27 cellular contexts compared by ENCODE assay signal in genomic region chr3:127532561-127533203, GRCh38. TPM values are rescaled to one million over a fixed set of nuclear protein-coding genes. Genes with fewer than 3 reads are reported as not detected.
A peak's percentile ranks its signal among the peaks of the same experiment; 100 is the strongest.
DNase-seq lines count a peak whose midpoint lies in the region; ATAC-seq, FAIRE-seq and TF ChIP-seq lines count a peak whose summit lies in the region.
"Had no signal": no experiment of that assay in that cellular context is flagged by ENCODE, and none has a peak within 500 bp of the region (broad histone marks: within the 10 kb centered on the region; RNA-seq: fewer than 3 reads in every experiment).

No MANE protein-coding gene starts in this region.

- no peak overlapping the region for H3K9ac ChIP-seq in BLaER1 treated with 17β-estradiol and CSF1 and Interleukin-3, amounts not matched to agents 10 nM and 100 nM
- H3K9ac ChIP-seq in colonic mucosa (ENCODE audit: low read depth in 2 of 2, low read length in 2 of 2) (no peak overlapping the region), HepG2 (ENCODE audit: insufficient read depth, low read depth, low read length) (no peak overlapping the region)

- BruUV-seq in HepG2 (replicated peaks; lab: Mats Ljungman, UMichigan), result no TSS peak

- no peak for FAIRE-seq in HepG2 (lab: Jason Lieb, UNC)
- FAIRE-seq: GM12892, H54 had no signal

- peaks cover 29% of the 10 kb centered on the region for H3K27me3 Mint-ChIP-seq in osteocyte (ENCODE audit: unreplicated experiment)

- H3K9me3 Mint-ChIP-seq in osteocyte (ENCODE audit: unreplicated experiment), result no peaks in the 10 kb centered on the region
- H3K9me3 Mint-ChIP-seq: CD8-positive, alpha-beta memory T cell had no signal

- H2AFZ ChIP-seq in HepG2 (ENCODE audit: low read length), result no peak overlapping the region
- H2AFZ ChIP-seq: PC-9 had no signal

- TF ChIP-seq POLR2A in HepG2 (IDR thresholded peaks at IDR 0.05; ENCODE audit: insufficient read depth in 1 of 2, low read depth in 2 of 2, low read length in 2 of 2), result no peak

- no peak for TF ChIP-seq EP300 in HepG2 (IDR thresholded peaks at IDR 0.05; ENCODE audit: low read depth in 2 of 2, low read length in 2 of 2)
- TF ChIP-seq EP300 in HepG2 (CRISPR knock-in tag; IDR thresholded peaks at IDR 0.05; ENCODE audit: borderline replicate concordance), result no peak

- WGBS in HepG2 (ENCODE audit: low lambda C conversion rate), result 42% methylated on average over 6 of the region's 7 CpGs

- in situ Hi-C loops in HepG2 (cut with HindIII; ENCODE audit: extremely low pct_ligation_motif_present, low pct_unique_long_range_greater_than_20kb), result no loop called here

- no peaks in the 10 kb centered on the region for H3K4me1 Mint-ChIP-seq in osteocyte (ENCODE audit: unreplicated experiment)

- H3K4me2 ChIP-seq in BLaER1 treated with 17β-estradiol and CSF1 and Interleukin-3, amounts not matched to agents 10 nM and 100 nM, result peak overlapping the region in 7 of 11 experiments; percentile 14 to 44 (median 29); a peak in 12 of 22 replicates
- H3K4me2 ChIP-seq in HepG2 (ENCODE audit: low read depth, low read length), result no peak overlapping the region
- H3K4me2 ChIP-seq: PC-9 had no signal

- POLR2A ChIA-PET in HepG2 (lab: Yijun Ruan, JAX), result interaction anchor here (0.7 kb wide), 1 partner anchor 76 kb away, joined by 3 read pairs; no protein-coding TSS in a partner anchor

- no peak overlapping the region for H3K4me3 ChIP-seq in BLaER1 treated with 17β-estradiol and CSF1 and Interleukin-3, amounts not matched to agents 10 nM and 100 nM
- H3K4me3 ChIP-seq in colonic mucosa (no peak overlapping the region), HepG2 (replicated peaks in 1 of 3; ENCODE audit: insufficient read depth in 1 of 3, low read depth in 2 of 3, low read length in 3 of 3) (no peak overlapping the region)
- H3K4me3 ChIP-seq: MG63, PC-9 had no signal

- CTCF ChIA-PET in HepG2 (lab: Yijun Ruan, JAX; ENCODE audit: low intra/inter-chr PET ratio, low total read pairs), result no interaction called here

- intact Hi-C loops in colonic mucosa (cut with DNase I), result no loop called here
- intact Hi-C loops in HepG2 (cut with micrococcal nuclease; ENCODE audit: unreplicated experiment), result no loop called here
- intact Hi-C loops in posterior vena cava (cut with DNase I), result loop anchor here in 1 of 2 donors (10.0 kb wide), 1 partner anchor 1008 kb away; the partner anchor contains the start of gene CHST13

- peaks cover 0 to 11% (median 0%) of the 10 kb centered on the region in 11 experiments; a peak in 2 of 22 replicates for H4K20me1 ChIP-seq in BLaER1 treated with 17β-estradiol and CSF1 and Interleukin-3, amounts not matched to agents 10 nM and 100 nM
- 0 out of 2 replicates have a peak, but pooled peaks cover 3% of the 10 kb centered on the region for H4K20me1 ChIP-seq in HepG2 (ENCODE audit: insufficient read depth, low read length)

- no peaks in the 10 kb centered on the region for H3K27me3 ChIP-seq in BLaER1 treated with 17β-estradiol and CSF1 and Interleukin-3, amounts not matched to agents 10 nM and 100 nM
- no peaks in the 10 kb centered on the region for H3K27me3 ChIP-seq in colonic mucosa
- H3K27me3 ChIP-seq in HepG2 (ENCODE audit: control insufficient read depth in 1 of 2, insufficient read depth in 2 of 2, low read length in 2 of 2), result peaks cover 0 to 16% of the 10 kb centered on the region in 2 experiments; a peak in 2 of 5 replicates
- H3K27me3 ChIP-seq: MG63 had no signal

- H3K9me3 ChIP-seq in BLaER1 treated with 17β-estradiol and CSF1 and Interleukin-3, amounts not matched to agents 10 nM and 100 nM (replicated peaks in 1 of 11), result peaks cover 3 to 11% (median 6%) of the 10 kb centered on the region in 11 experiments; a peak in 15 of 22 replicates
- H3K9me3 ChIP-seq in colonic mucosa, result no peaks in the 10 kb centered on the region
- H3K9me3 ChIP-seq in HepG2 (ENCODE audit: low read length), result no peaks in the 10 kb centered on the region
- H3K9me3 ChIP-seq: MG63 had no signal

- H3K4me3 Mint-ChIP-seq in osteocyte (ENCODE audit: unreplicated experiment), result no peak overlapping the region
- H3K4me3 Mint-ChIP-seq: CD14-positive monocyte; CD8-positive, alpha-beta memory T cell had no signal

- peaks cover 46 to 88% (median 67%) of the 10 kb centered on the region in 10 experiments for H3K4me1 ChIP-seq in BLaER1 treated with 17β-estradiol and CSF1 and Interleukin-3, amounts not matched to agents 10 nM and 100 nM
- H3K4me1 ChIP-seq in colonic mucosa (no peaks in the 10 kb centered on the region), HepG2 (ENCODE audit: insufficient read depth, low read length) (no peaks in the 10 kb centered on the region)

- H3K27ac Mint-ChIP-seq in osteocyte (ENCODE audit: unreplicated experiment), result no peak overlapping the region
- H3K27ac Mint-ChIP-seq: CD14-positive monocyte had no signal

- DNase-seq in colonic mucosa, result peak; percentile 7
- DNase-seq in HepG2 (ENCODE audit: low spot score), result peak; percentile 19
- DNase-seq in osteocyte (ENCODE audit: extremely low spot score, unreplicated experiment), result peak; percentile 78
- DNase-seq in posterior vena cava (ENCODE audit: low spot score), result no peak
- no peak for DNase-seq in DMS 273 treated with DMSO at 0.1 percent for 48 hours (lab: John Stamatoyannopoulos, UW)
- DNase-seq: Calu3; CD8-positive, alpha-beta memory T cell; DMS153; DND-41; IMR-90; KG1; MG63; NCI-H1105 treated with DMSO at 0.1 percent for 48 hours; NCI-H146; NCI-H2029; NCI-H446; NCI-H524 treated with DMSO at 0.1 percent for 48 hours; NCI-H82; NK-92 treated with Interleukin-12 subunit alpha and Interleukin-12 subunit beta, amount 100 ng/mL, for 24 hours; PC-9; SHP77 had no signal

- ATAC-seq in HepG2 (no peak), HG03159 (IDR thresholded peaks at IDR 0.05; ENCODE audit: unreplicated experiment) (no peak), HG02885 (IDR thresholded peaks at IDR 0.05; ENCODE audit: poor library complexity, unreplicated experiment) (no peak)

- TF ChIP-seq RAD21 in HepG2 (CRISPR knock-in tag; IDR thresholded peaks at IDR 0.05), result no peak

- no peaks in the 10 kb centered on the region for H3K79me2 ChIP-seq in HepG2 (ENCODE audit: insufficient read depth, low read length)

- H3K27ac ChIP-seq in BLaER1 treated with 17β-estradiol and CSF1 and Interleukin-3, amounts not matched to agents 10 nM and 100 nM, result no peak overlapping the region
- H3K27ac ChIP-seq in colonic mucosa, result no peak overlapping the region
- no peak overlapping the region for H3K27ac ChIP-seq in HepG2 (ENCODE audit: extremely low read length, insufficient read depth, low read length)
- H3K27ac ChIP-seq: PC-9 had no signal

- H3K36me3 Mint-ChIP-seq in osteocyte (ENCODE audit: unreplicated experiment), result no peaks in the 10 kb centered on the region
- H3K36me3 Mint-ChIP-seq: CD14-positive monocyte; CD8-positive, alpha-beta memory T cell had no signal

- H3K36me3 ChIP-seq in BLaER1 treated with 17β-estradiol and CSF1 and Interleukin-3, amounts not matched to agents 10 nM and 100 nM, result peaks cover 0 to 3% (median 0%) of the 10 kb centered on the region in 11 experiments; a peak in 1 of 22 replicates
- H3K36me3 ChIP-seq in colonic mucosa (no peaks in the 10 kb centered on the region), HepG2 (replicated peaks in 1 of 2; ENCODE audit: control insufficient read depth in 1 of 2, insufficient read depth in 2 of 2, low read length in 2 of 2) (no peaks in the 10 kb centered on the region)
- H3K36me3 ChIP-seq: MG63 had no signal

- TF ChIP-seq CTCF in colonic mucosa (IDR thresholded peaks at IDR 0.05) (no peak), HepG2 (CRISPR knock-in tag; IDR thresholded peaks at IDR 0.05) (no peak), osteocyte (IDR thresholded peaks at IDR 0.05) (no peak)

TF ChIP-seq in HepG2, 621 proteins besides CTCF, POLR2A, EP300 and RAD21 (continues in another document):
- TF ChIP-seq SKI (IDR thresholded peaks at IDR 0.05; ENCODE audit: partially characterized antibody) (peak; percentile 98), NCOR1 (IDR thresholded peaks at IDR 0.05; ENCODE audit: borderline replicate concordance, low read length) (peak; percentile 71; the same call in 1 of the 2 replicates)

RNA-seq across cellular contexts. Expression of gene TPRA1, which starts 57.9 kb away (rescaled TPM):
- total RNA-seq in colonic mucosa (10 to 100 TPM; 23.4 to 38.0 TPM), HepG2 (2016; rRNA removed; fragmentation: Illumina TruSeq; extraction: Trizol) (16.0 and 25.8 TPM in 2 replicates), osteocyte (49.0 and 49.7 TPM in 2 replicates), posterior vena cava (10 to 100 TPM; 21.4 to 22.8 TPM)
- total RNA-seq in HepG2 (2016; cell fraction: cytosol; rRNA removed; fragmentation: Illumina TruSeq; extraction: Trizol; ENCODE audit: low read depth), result 5.2 and 7.7 TPM in 2 replicates
- total RNA-seq in HepG2 (2016; cell fraction: insoluble cytoplasmic fraction; rRNA removed; fragmentation: Illumina TruSeq; extraction: Trizol), result 18.1 and 26.7 TPM in 2 replicates
- total RNA-seq in HepG2 (2016; cell fraction: membrane; rRNA removed; fragmentation: Illumina TruSeq; extraction: Trizol), result 14.2 and 15.9 TPM in 2 replicates
- 19.5 and 20.8 TPM in 2 replicates for total RNA-seq in HepG2 (2016; cell fraction: nucleus; rRNA removed; fragmentation: Illumina TruSeq; extraction: Trizol)
- polyA plus RNA-seq in HepG2 (2011; rRNA removed), result 25.4 and 35.4 TPM in 2 replicates
- polyA plus RNA-seq in HepG2 (2011; cell fraction: cytosol; rRNA removed), result 20.8 and 29.8 TPM in 2 replicates
- 39.0 and 41.7 TPM in 2 replicates for polyA plus RNA-seq in HepG2 (2011; cell fraction: nucleus; rRNA removed)
- 13.0 and 16.0 TPM in 2 replicates for polyA plus RNA-seq in HepG2 (2012)
- polyA plus RNA-seq in HepG2 (2016; cell fraction: cytosol; fragmentation: Illumina TruSeq; extraction: Trizol; ENCODE audit: low read depth), result 5.6 and 6.4 TPM in 2 replicates
- polyA plus RNA-seq in HepG2 (2016; cell fraction: insoluble cytoplasmic fraction; fragmentation: Illumina TruSeq; extraction: Trizol; ENCODE audit: low read depth), result 14.3 TPM in 2 replicates
- 9.6 and 10.9 TPM in 2 replicates for polyA plus RNA-seq in HepG2 (2016; cell fraction: membrane; fragmentation: Illumina TruSeq; extraction: Trizol; ENCODE audit: low read depth)
- polyA plus RNA-seq in HepG2 (2016; cell fraction: nucleus; fragmentation: Illumina TruSeq; extraction: Trizol; ENCODE audit: insufficient read depth, low read depth), result 34.7 and 36.4 TPM in 2 replicates
- polyA minus RNA-seq in HepG2 (2011; rRNA and poly(A)+ RNA removed; ENCODE audit: low replicate concordance), result 60.4 and 130 TPM in 2 replicates
- 12.0 and 12.9 TPM in 2 replicates for polyA minus RNA-seq in HepG2 (2011; cell fraction: cytosol; rRNA and poly(A)+ RNA removed)
- polyA minus RNA-seq in HepG2 (2011; cell fraction: nucleus; rRNA and poly(A)+ RNA removed), result 12.6 and 20.5 TPM in 2 replicates

Comparison
In these comparisons a context has a peak if more than half of its experiments do, and no peak if none do; other contexts are left out.
1. DNase-seq: peak in colonic mucosa (single experiment), HepG2 (single experiment) and osteocyte (single experiment); none in posterior vena cava (single experiment) and DMS 273 treated with DMSO at 0.1 percent for 48 hours (single experiment).